ENCODE assay signal across 27 cellular contexts in genomic region chr14:91961297-91962220, GRCh38.
DNase-seq lines count a peak whose midpoint lies in the region; ATAC-seq and TF ChIP-seq lines count a peak whose summit lies in the region.
"Had no signal": no experiment of that assay in that cellular context is flagged by ENCODE, and none has a peak within 500 bp of the region (broad histone marks: within the 10 kb centered on the region; RNA-seq: fewer than 3 reads in every experiment).

No MANE protein-coding gene starts in this region.

- no peaks in the 10 kb centered on the region for H3K9me3 Mint-ChIP-seq in activated T-cell treated with anti-CD3 and anti-CD28 coated beads, Interleukin-2, amount 50 U/mL, for 24 hours
- H3K9me3 Mint-ChIP-seq in activated naive CD8-positive, alpha-beta T cell treated with anti-CD3 and anti-CD28 coated beads, Interleukin-2, amount 50 U/mL, for 24 hours: no peaks in the 10 kb centered on the region
- H3K9me3 Mint-ChIP-seq in nephron: no peaks in the 10 kb centered on the region
- H3K9me3 Mint-ChIP-seq: effector memory CD8-positive, alpha-beta T cell; H9; immature natural killer cell; natural killer cell; T-helper 1 cell treated with Interleukin-12 subunit alpha and Interleukin-12 subunit beta and Interleukin-4 antibody, amounts not matched to agents 30 μg/mL and 1 μg/mL, for 36 hours had no signal

- DNase-seq in activated T-cell treated with anti-CD3 and anti-CD28 coated beads, Interleukin-2, amount 50 U/mL, for 24 hours: no peak
- DNase-seq in activated T-cell treated with anti-CD3 and anti-CD28 coated beads for 4 hours (no peak), NCI-H510A treated with DMSO at 0.1 percent for 48 hours (lab: John Stamatoyannopoulos, UW) (no peak)
- DNase-seq in activated naive CD8-positive, alpha-beta T cell treated with anti-CD3 and anti-CD28 coated beads, Interleukin-2, amount 50 U/mL, for 24 hours: no peak
- DNase-seq: Calu3; colonic mucosa; effector memory CD8-positive, alpha-beta T cell; foreskin melanocyte; H9; hippocampal formation; immature natural killer cell; left lung; midbrain; natural killer cell; NCI-H1092 treated with DMSO at 0.1 percent for 48 hours; NCI-H187 treated with DMSO at 0.1 percent for 48 hours; NCI-H69; spleen; stimulated activated CD4-positive, alpha-beta T cell treated with anti-CD3 and anti-CD28 coated beads, Interleukin-4, amount 100 ng/mL, for 4 hours; stimulated activated naive CD8-positive, alpha-beta T cell treated with anti-CD3 and anti-CD28 coated beads, Interleukin-15, Interleukin-2, amounts not matched to agents 100 U/mL and 50 U/mL, for 24 hours; thyroid gland had no signal

- no peak for ATAC-seq in activated naive CD8-positive, alpha-beta T cell treated with anti-CD3 and anti-CD28 coated beads, Interleukin-2, amount 50 U/mL, for 24 hours
- no peak for ATAC-seq in GM21619 (IDR thresholded peaks at IDR 0.05; ENCODE audit: unreplicated experiment)
- ATAC-seq: effector memory CD8-positive, alpha-beta T cell; esophagus mucosa; left lung; natural killer cell; stimulated activated naive CD8-positive, alpha-beta T cell treated with anti-CD3 and anti-CD28 coated beads, Interleukin-15, Interleukin-2, amounts not matched to agents 100 U/mL and 50 U/mL, for 24 hours had no signal

- H3K4me1 Mint-ChIP-seq in activated T-cell treated with anti-CD3 and anti-CD28 coated beads, Interleukin-2, amount 50 U/mL, for 24 hours (ENCODE audit: low read depth): peaks cover 18% of the 10 kb centered on the region
- H3K4me1 Mint-ChIP-seq in activated naive CD8-positive, alpha-beta T cell treated with anti-CD3 and anti-CD28 coated beads, Interleukin-2, amount 50 U/mL, for 24 hours: peaks cover 11% of the 10 kb centered on the region
- peaks cover 22% of the 10 kb centered on the region for H3K4me1 Mint-ChIP-seq in nephron
- H3K4me1 Mint-ChIP-seq: CD14-positive monocyte, immature natural killer cell, natural killer cell had no signal

- H3K36me3 Mint-ChIP-seq in activated T-cell treated with anti-CD3 and anti-CD28 coated beads, Interleukin-2, amount 50 U/mL, for 24 hours (ENCODE audit: low read depth): peaks cover under 1% of the 10 kb centered on the region
- H3K36me3 Mint-ChIP-seq in activated naive CD8-positive, alpha-beta T cell treated with anti-CD3 and anti-CD28 coated beads, Interleukin-2, amount 50 U/mL, for 24 hours (ENCODE audit: low read depth): no peaks in the 10 kb centered on the region
- no peaks in the 10 kb centered on the region for H3K36me3 Mint-ChIP-seq in nephron (ENCODE audit: low read depth)
- H3K36me3 Mint-ChIP-seq: natural killer cell had no signal

- peaks cover 2% of the 10 kb centered on the region for H3K27me3 Mint-ChIP-seq in activated T-cell treated with anti-CD3 and anti-CD28 coated beads, Interleukin-2, amount 50 U/mL, for 24 hours
- H3K27me3 Mint-ChIP-seq in activated naive CD8-positive, alpha-beta T cell treated with anti-CD3 and anti-CD28 coated beads, Interleukin-2, amount 50 U/mL, for 24 hours: no peaks in the 10 kb centered on the region
- H3K27me3 Mint-ChIP-seq in nephron (ENCODE audit: low read depth): peaks cover 5% of the 10 kb centered on the region

- peak overlapping the region; percentile 68 for H3K27ac ChIP-seq in VCaP
- H3K27ac ChIP-seq: colonic mucosa, left lung, thyroid gland had no signal

- peak overlapping the region; percentile 30 for H3K4me3 Mint-ChIP-seq in activated T-cell treated with anti-CD3 and anti-CD28 coated beads, Interleukin-2, amount 50 U/mL, for 24 hours
- H3K4me3 Mint-ChIP-seq in activated naive CD8-positive, alpha-beta T cell treated with anti-CD3 and anti-CD28 coated beads, Interleukin-2, amount 50 U/mL, for 24 hours: no peak overlapping the region
- no peak overlapping the region for H3K4me3 Mint-ChIP-seq in nephron
- H3K4me3 Mint-ChIP-seq: CD14-positive monocyte; effector memory CD8-positive, alpha-beta T cell; H9; immature natural killer cell; natural killer cell; T-helper 1 cell treated with Interleukin-12 subunit alpha and Interleukin-12 subunit beta and Interleukin-4 antibody, amounts not matched to agents 30 μg/mL and 1 μg/mL, for 36 hours had no signal

- peak overlapping the region; percentile 88 for H3K27ac Mint-ChIP-seq in activated T-cell treated with anti-CD3 and anti-CD28 coated beads, Interleukin-2, amount 50 U/mL, for 24 hours
- peak overlapping the region; percentile 12 for H3K27ac Mint-ChIP-seq in activated naive CD8-positive, alpha-beta T cell treated with anti-CD3 and anti-CD28 coated beads, Interleukin-2, amount 50 U/mL, for 24 hours
- peak overlapping the region; percentile 87 to 93 (median 93) for H3K27ac Mint-ChIP-seq in nephron
- H3K27ac Mint-ChIP-seq: effector memory CD8-positive, alpha-beta T cell; immature natural killer cell; natural killer cell; T-helper 1 cell treated with Interleukin-12 subunit alpha and Interleukin-12 subunit beta and Interleukin-4 antibody, amounts not matched to agents 30 μg/mL and 1 μg/mL, for 36 hours had no signal

- TF ChIP-seq CTCF in VCaP (conservative IDR thresholded peaks at IDR 0.05): no peak
- TF ChIP-seq CTCF in nephron (IDR thresholded peaks at IDR 0.05; ENCODE audit: unreplicated experiment in 3 of 3): no peak

Comparison
In these comparisons a context has a peak if more than half of its experiments do, and no peak if none do; other contexts are left out.
1. H3K27ac Mint-ChIP-seq: peak in every context shown above with its lines; median percentile 93 in nephron; 88 in activated T-cell treated with anti-CD3 and anti-CD28 coated beads, Interleukin-2, amount 50 U/mL, for 24 hours; 12 in activated naive CD8-positive, alpha-beta T cell treated with anti-CD3 and anti-CD28 coated beads, Interleukin-2, amount 50 U/mL, for 24 hours.